9 cellular contexts compared by ENCODE assay signal in the genomic region with DNA sequence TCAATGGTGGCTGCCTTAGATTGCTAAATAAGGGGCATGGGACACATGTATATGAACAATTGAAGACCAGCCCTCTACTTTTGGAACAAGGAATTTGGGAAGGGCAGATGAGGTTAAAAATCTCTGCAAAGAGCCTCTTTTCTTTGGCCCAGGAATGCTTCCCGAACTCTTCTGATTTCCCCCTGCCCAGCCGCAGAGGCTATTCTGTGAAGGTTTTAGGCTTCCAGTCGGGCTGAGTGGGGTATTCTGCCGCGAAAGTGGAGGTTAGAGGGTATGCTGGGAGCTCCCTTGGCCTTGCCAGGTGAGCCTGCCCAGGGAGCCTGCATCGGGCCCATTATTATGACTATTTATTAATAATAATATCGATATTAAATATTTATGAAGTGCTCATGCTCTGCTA. TPM values are rescaled to one million over a fixed set of nuclear protein-coding genes. Genes with fewer than 3 reads are reported as not detected.
DNase-seq lines count a peak whose midpoint lies in the region; ATAC-seq, FAIRE-seq and TF ChIP-seq lines count a peak whose summit lies in the region.
"Had no signal": no experiment of that assay in that cellular context is flagged by ENCODE, and none has a peak within 500 bp of the region (broad histone marks: within the 10 kb centered on the region; RNA-seq: fewer than 3 reads in every experiment).

No MANE protein-coding gene starts in this region.

- H3K27me3 Mint-ChIP-seq in T-helper 1 cell treated with Interleukin-12 subunit alpha and Interleukin-12 subunit beta and Interleukin-4 antibody, amounts not matched to agents 30 μg/mL and 1 μg/mL, for 36 hours (ENCODE audit: low read depth) = no peaks in the 10 kb centered on the region

- WGBS in adrenal gland, 4 donors = 27 to 45% (median 28%) methylated on average over 6 to 7 of the region's 7 CpGs
- WGBS in HepG2 (ENCODE audit: low lambda C conversion rate) = 41% methylated on average over 7 of the region's 7 CpGs
- WGBS in suprapubic skin = 19% methylated on average over 7 of the region's 7 CpGs

- TF ChIP-seq CTCF in adrenal gland (IDR thresholded peaks at IDR 0.05) (no peak), HepG2 (CRISPR knock-in tag; IDR thresholded peaks at IDR 0.05) (no peak), suprapubic skin (IDR thresholded peaks at IDR 0.05) (no peak)

- H3K36me3 ChIP-seq in adrenal gland (replicated peaks in 1 of 2) (no peaks in the 10 kb centered on the region), HepG2 (replicated peaks in 1 of 2; ENCODE audit: control insufficient read depth in 1 of 2, insufficient read depth in 2 of 2, low read length in 2 of 2) (no peaks in the 10 kb centered on the region), suprapubic skin (no peaks in the 10 kb centered on the region)

- no peak for DNase-seq in T-helper 1 cell
- DNase-seq in adrenal gland = no peak
- DNase-seq in HepG2 (ENCODE audit: low spot score) = no peak
- no peak for DNase-seq in suprapubic skin (ENCODE audit: low spot score in 2 of 2)
- DNase-seq in dedifferentiated amniotic fluid mesenchymal stem cell (ENCODE audit: extremely low spot score) = no peak
- no peak for DNase-seq in SHP77 treated with DMSO at 0.1 percent for 48 hours (lab: John Stamatoyannopoulos, UW)

- no peaks in the 10 kb centered on the region for H3K36me3 Mint-ChIP-seq in T-helper 1 cell treated with Interleukin-12 subunit alpha and Interleukin-12 subunit beta and Interleukin-4 antibody, amounts not matched to agents 30 μg/mL and 1 μg/mL, for 36 hours (ENCODE audit: low read depth)

- H3K27me3 ChIP-seq in adrenal gland = no peaks in the 10 kb centered on the region
- H3K27me3 ChIP-seq in HepG2 (ENCODE audit: control insufficient read depth in 1 of 2, insufficient read depth in 2 of 2, low read length in 2 of 2) = no peaks in the 10 kb centered on the region; a peak in 1 of 5 replicates
- no peaks in the 10 kb centered on the region for H3K27me3 ChIP-seq in suprapubic skin

- H2AFZ ChIP-seq in HepG2 (ENCODE audit: low read length) = no peak overlapping the region

- no TSS peak for BruUV-seq in HepG2 (replicated peaks; lab: Mats Ljungman, UMichigan)

- TF ChIP-seq POLR2A in adrenal gland (IDR thresholded peaks at IDR 0.05) (no peak), HepG2 (IDR thresholded peaks at IDR 0.05; ENCODE audit: insufficient read depth in 1 of 2, low read depth in 2 of 2, low read length in 2 of 2) (no peak), suprapubic skin (IDR thresholded peaks at IDR 0.05) (no peak)

- no peak overlapping the region for H3K9ac ChIP-seq in HepG2 (ENCODE audit: insufficient read depth, low read depth, low read length)

- in situ Hi-C loops in HepG2 (cut with HindIII; ENCODE audit: extremely low pct_ligation_motif_present, low pct_unique_long_range_greater_than_20kb) = no loop called here

- TF ChIP-seq RAD21 in HepG2 (CRISPR knock-in tag; IDR thresholded peaks at IDR 0.05) = no peak

- H4K20me1 ChIP-seq in HepG2 (ENCODE audit: insufficient read depth, low read length) = no peaks in the 10 kb centered on the region

- peak overlapping the region in 2 of 4 donors; percentile 86 to 97 for H3K4me3 ChIP-seq in adrenal gland
- H3K4me3 ChIP-seq in HepG2 (replicated peaks in 1 of 3; ENCODE audit: insufficient read depth in 1 of 3, low read depth in 2 of 3, low read length in 3 of 3) = peak overlapping the region; percentile 71 to 79 (median 73); a peak in 4 of 6 replicates
- H3K4me3 ChIP-seq in suprapubic skin = peak overlapping the region; percentile 96

- no peaks in the 10 kb centered on the region for H3K9me3 Mint-ChIP-seq in T-helper 1 cell treated with Interleukin-12 subunit alpha and Interleukin-12 subunit beta and Interleukin-4 antibody, amounts not matched to agents 30 μg/mL and 1 μg/mL, for 36 hours

- H3K4me2 ChIP-seq in HepG2 (ENCODE audit: low read depth, low read length) = peak overlapping the region; percentile 75

- H3K79me2 ChIP-seq in HepG2 (ENCODE audit: insufficient read depth, low read length) = no peaks in the 10 kb centered on the region

- peak overlapping the region; percentile 57 for H3K4me3 Mint-ChIP-seq in T-helper 1 cell treated with Interleukin-12 subunit alpha and Interleukin-12 subunit beta and Interleukin-4 antibody, amounts not matched to agents 30 μg/mL and 1 μg/mL, for 36 hours

- no peaks in the 10 kb centered on the region for H3K9me3 ChIP-seq in adrenal gland (replicated peaks in 1 of 3)
- no peaks in the 10 kb centered on the region for H3K9me3 ChIP-seq in HepG2 (ENCODE audit: low read length)
- no peaks in the 10 kb centered on the region for H3K9me3 ChIP-seq in suprapubic skin

- H3K4me1 Mint-ChIP-seq in T-helper 1 cell treated with Interleukin-12 subunit alpha and Interleukin-12 subunit beta and Interleukin-4 antibody, amounts not matched to agents 30 μg/mL and 1 μg/mL, for 36 hours (ENCODE audit: low read depth) = peaks cover 13% of the 10 kb centered on the region

- intact Hi-C loops in adrenal gland (cut with DNase I) = no loop called here
- intact Hi-C loops in HepG2 (cut with micrococcal nuclease; ENCODE audit: unreplicated experiment) = no loop called here

- H3K4me1 ChIP-seq in adrenal gland (replicated peaks in 1 of 2) (peaks cover 4 to 21% of the 10 kb centered on the region in 2 donors), HepG2 (ENCODE audit: insufficient read depth, low read length) (peaks cover 16% of the 10 kb centered on the region), suprapubic skin (peaks cover 22% of the 10 kb centered on the region)

- TF ChIP-seq EP300 in HepG2 (IDR thresholded peaks at IDR 0.05; ENCODE audit: low read depth in 2 of 2, low read length in 2 of 2) (no peak), HepG2 (CRISPR knock-in tag; IDR thresholded peaks at IDR 0.05; ENCODE audit: borderline replicate concordance) (no peak), suprapubic skin (IDR thresholded peaks at IDR 0.05) (no peak)

- CTCF ChIA-PET in HepG2 (lab: Yijun Ruan, JAX; ENCODE audit: low intra/inter-chr PET ratio, low total read pairs) = no interaction called here

- no peak overlapping the region for H3K27ac Mint-ChIP-seq in T-helper 1 cell treated with Interleukin-12 subunit alpha and Interleukin-12 subunit beta and Interleukin-4 antibody, amounts not matched to agents 30 μg/mL and 1 μg/mL, for 36 hours

- H3K27ac ChIP-seq in adrenal gland = peak overlapping the region in 3 of 5 donors; percentile 95 to 96 (median 95)
- H3K27ac ChIP-seq in HepG2 (ENCODE audit: extremely low read length, insufficient read depth, low read length) = no peak overlapping the region
- H3K27ac ChIP-seq in suprapubic skin = peak overlapping the region; percentile 99
- H3K27ac ChIP-seq: C4-2B had no signal

- POLR2A ChIA-PET in HepG2 (lab: Yijun Ruan, JAX) = interaction anchor here (1.1 to 2.6 kb wide), 4 partner anchors 12 to 452 kb away, joined by 3 to 15 read pairs (median 4); a partner anchor contains a TSS

- FAIRE-seq in HepG2 (lab: Jason Lieb, UNC) = no peak

- ATAC-seq in HepG2 (no peak), GM18873 (IDR thresholded peaks at IDR 0.05; ENCODE audit: low FRiP score, unreplicated experiment) (no peak)

RNA-seq across cellular contexts. Expression of a gene that starts 1.2 kb away (rescaled TPM):
- total RNA-seq in adrenal gland (10 to 100 TPM in 4 of 8 donors, 1 to 10 TPM in 4; 3.4 to 19.3 (median 10.6) TPM), HepG2 (2016; rRNA removed; fragmentation: Illumina TruSeq; extraction: Trizol) (0.41 and 0.51 TPM in 2 replicates), suprapubic skin (10 to 100 TPM in 2 of 4 donors, 1 to 10 TPM in 2; 9.4 to 36.5 (median 13.6) TPM)
- polyA plus RNA-seq in adrenal gland (10 to 100 TPM in 2 of 3 donors, 1 to 10 TPM in 1; 2.2 to 18.2 (median 16.9) TPM), HepG2 (2011; rRNA removed) (0.48 and 1.4 TPM in 2 replicates)
- total RNA-seq in HepG2 (2016; cell fraction: cytosol; rRNA removed; fragmentation: Illumina TruSeq; extraction: Trizol; ENCODE audit: low read depth) = 0.10 TPM in 1 of 2 replicates, not detected in the other
- 0.63 TPM in 1 of 2 replicates, not detected in the other for total RNA-seq in HepG2 (2016; cell fraction: insoluble cytoplasmic fraction; rRNA removed; fragmentation: Illumina TruSeq; extraction: Trizol)
- 0.45 and 0.59 TPM in 2 replicates for total RNA-seq in HepG2 (2016; cell fraction: membrane; rRNA removed; fragmentation: Illumina TruSeq; extraction: Trizol)
- 0.34 and 0.47 TPM in 2 replicates for total RNA-seq in HepG2 (2016; cell fraction: nucleus; rRNA removed; fragmentation: Illumina TruSeq; extraction: Trizol)
- 0.23 and 0.44 TPM in 2 replicates for polyA plus RNA-seq in HepG2 (2011; cell fraction: cytosol; rRNA removed)
- 1.5 and 1.8 TPM in 2 replicates for polyA plus RNA-seq in HepG2 (2011; cell fraction: nucleus; rRNA removed)
- 0.42 and 0.75 TPM in 2 replicates for polyA plus RNA-seq in HepG2 (2012)
- polyA plus RNA-seq in HepG2 (2016; cell fraction: cytosol; fragmentation: Illumina TruSeq; extraction: Trizol; ENCODE audit: low read depth) = 0.07 and 0.41 TPM in 2 replicates
- polyA plus RNA-seq in HepG2 (2016; cell fraction: insoluble cytoplasmic fraction; fragmentation: Illumina TruSeq; extraction: Trizol; ENCODE audit: low read depth) = 0.44 and 0.77 TPM in 2 replicates
- 0.98 and 1.3 TPM in 2 replicates for polyA plus RNA-seq in HepG2 (2016; cell fraction: membrane; fragmentation: Illumina TruSeq; extraction: Trizol; ENCODE audit: low read depth)
- 0.45 and 1.2 TPM in 2 replicates for polyA plus RNA-seq in HepG2 (2016; cell fraction: nucleus; fragmentation: Illumina TruSeq; extraction: Trizol; ENCODE audit: insufficient read depth, low read depth)
- polyA minus RNA-seq in HepG2 (2011; rRNA and poly(A)+ RNA removed; ENCODE audit: low replicate concordance) = 0.22 and 7.6 TPM in 2 replicates
- polyA minus RNA-seq in HepG2 (2011; cell fraction: cytosol; rRNA and poly(A)+ RNA removed) = not detected in 2 replicates
- 0.52 and 1.5 TPM in 2 replicates for polyA minus RNA-seq in HepG2 (2011; cell fraction: nucleus; rRNA and poly(A)+ RNA removed)

RNA-seq across cellular contexts. Expression of a gene that starts 22.0 kb away (rescaled TPM):
- total RNA-seq in adrenal gland (100 to 1,000 TPM; 146 to 454 (median 233) TPM), HepG2 (2016; rRNA removed; fragmentation: Illumina TruSeq; extraction: Trizol) (64.5 and 84.2 TPM in 2 replicates), suprapubic skin (100 to 1,000 TPM; 232 to 396 (median 260) TPM)
- polyA plus RNA-seq in adrenal gland (100 to 1,000 TPM in 2 of 3 donors, 10 to 100 TPM in 1; 85.8 to 279 (median 116) TPM), HepG2 (2011; rRNA removed) (222 and 258 TPM in 2 replicates)
- total RNA-seq in HepG2 (2016; cell fraction: cytosol; rRNA removed; fragmentation: Illumina TruSeq; extraction: Trizol; ENCODE audit: low read depth) = 15.2 and 15.6 TPM in 2 replicates
- 65.9 and 90.3 TPM in 2 replicates for total RNA-seq in HepG2 (2016; cell fraction: insoluble cytoplasmic fraction; rRNA removed; fragmentation: Illumina TruSeq; extraction: Trizol)
- total RNA-seq in HepG2 (2016; cell fraction: membrane; rRNA removed; fragmentation: Illumina TruSeq; extraction: Trizol) = 34.3 and 38.1 TPM in 2 replicates
- total RNA-seq in HepG2 (2016; cell fraction: nucleus; rRNA removed; fragmentation: Illumina TruSeq; extraction: Trizol) = 34.2 and 36.6 TPM in 2 replicates
- 182 and 210 TPM in 2 replicates for polyA plus RNA-seq in HepG2 (2011; cell fraction: cytosol; rRNA removed)
- polyA plus RNA-seq in HepG2 (2011; cell fraction: nucleus; rRNA removed) = 87.4 and 88.0 TPM in 2 replicates
- polyA plus RNA-seq in HepG2 (2012) = 76.2 and 108 TPM in 2 replicates
- polyA plus RNA-seq in HepG2 (2016; cell fraction: cytosol; fragmentation: Illumina TruSeq; extraction: Trizol; ENCODE audit: low read depth) = 19.8 and 24.2 TPM in 2 replicates
- polyA plus RNA-seq in HepG2 (2016; cell fraction: insoluble cytoplasmic fraction; fragmentation: Illumina TruSeq; extraction: Trizol; ENCODE audit: low read depth) = 145 and 157 TPM in 2 replicates
- polyA plus RNA-seq in HepG2 (2016; cell fraction: membrane; fragmentation: Illumina TruSeq; extraction: Trizol; ENCODE audit: low read depth) = 33.9 and 34.4 TPM in 2 replicates
- 65.7 and 66.4 TPM in 2 replicates for polyA plus RNA-seq in HepG2 (2016; cell fraction: nucleus; fragmentation: Illumina TruSeq; extraction: Trizol; ENCODE audit: insufficient read depth, low read depth)
- 262 and 758 TPM in 2 replicates for polyA minus RNA-seq in HepG2 (2011; rRNA and poly(A)+ RNA removed; ENCODE audit: low replicate concordance)
- polyA minus RNA-seq in HepG2 (2011; cell fraction: cytosol; rRNA and poly(A)+ RNA removed) = 51.4 and 56.4 TPM in 2 replicates
- 56.5 and 81.8 TPM in 2 replicates for polyA minus RNA-seq in HepG2 (2011; cell fraction: nucleus; rRNA and poly(A)+ RNA removed)

RNA-seq across cellular contexts. Expression of a gene that starts 43.7 kb away (rescaled TPM):
- total RNA-seq in adrenal gland = 10 to 100 TPM in 7 of 8 donors, 1 to 10 TPM in 1; 9.4 to 28.5 (median 20.1) TPM
- 10 to 100 TPM; 11.1 to 28.7 (median 11.5) TPM for polyA plus RNA-seq in adrenal gland
- 10.0 and 17.4 TPM in 2 replicates for total RNA-seq in HepG2 (2016; rRNA removed; fragmentation: Illumina TruSeq; extraction: Trizol)
- 3.0 and 4.3 TPM in 2 replicates for total RNA-seq in HepG2 (2016; cell fraction: cytosol; rRNA removed; fragmentation: Illumina TruSeq; extraction: Trizol; ENCODE audit: low read depth)
- 9.8 and 15.5 TPM in 2 replicates for total RNA-seq in HepG2 (2016; cell fraction: insoluble cytoplasmic fraction; rRNA removed; fragmentation: Illumina TruSeq; extraction: Trizol)
- total RNA-seq in HepG2 (2016; cell fraction: membrane; rRNA removed; fragmentation: Illumina TruSeq; extraction: Trizol) = 5.3 and 5.4 TPM in 2 replicates
- total RNA-seq in HepG2 (2016; cell fraction: nucleus; rRNA removed; fragmentation: Illumina TruSeq; extraction: Trizol) = 8.8 and 11.1 TPM in 2 replicates
- polyA plus RNA-seq in HepG2 (2011; rRNA removed) = 5.7 and 7.6 TPM in 2 replicates
- polyA plus RNA-seq in HepG2 (2011; cell fraction: cytosol; rRNA removed) = 3.4 and 5.0 TPM in 2 replicates
- polyA plus RNA-seq in HepG2 (2011; cell fraction: nucleus; rRNA removed) = 3.2 and 4.1 TPM in 2 replicates
- 9.7 and 12.0 TPM in 2 replicates for polyA plus RNA-seq in HepG2 (2012)
- polyA plus RNA-seq in HepG2 (2016; cell fraction: cytosol; fragmentation: Illumina TruSeq; extraction: Trizol; ENCODE audit: low read depth) = 1.1 and 1.2 TPM in 2 replicates
- 27.1 and 28.3 TPM in 2 replicates for polyA plus RNA-seq in HepG2 (2016; cell fraction: insoluble cytoplasmic fraction; fragmentation: Illumina TruSeq; extraction: Trizol; ENCODE audit: low read depth)
- polyA plus RNA-seq in HepG2 (2016; cell fraction: membrane; fragmentation: Illumina TruSeq; extraction: Trizol; ENCODE audit: low read depth) = 5.2 and 5.6 TPM in 2 replicates
- 17.1 and 17.2 TPM in 2 replicates for polyA plus RNA-seq in HepG2 (2016; cell fraction: nucleus; fragmentation: Illumina TruSeq; extraction: Trizol; ENCODE audit: insufficient read depth, low read depth)
- polyA minus RNA-seq in HepG2 (2011; rRNA and poly(A)+ RNA removed; ENCODE audit: low replicate concordance) = 3.8 and 10.5 TPM in 2 replicates
- polyA minus RNA-seq in HepG2 (2011; cell fraction: cytosol; rRNA and poly(A)+ RNA removed) = 4.2 and 4.7 TPM in 2 replicates
- polyA minus RNA-seq in HepG2 (2011; cell fraction: nucleus; rRNA and poly(A)+ RNA removed) = 7.3 and 8.1 TPM in 2 replicates
- 10 to 100 TPM; 15.0 to 24.2 (median 18.8) TPM for total RNA-seq in suprapubic skin

RNA-seq across cellular contexts. Expression of a gene that starts 53.6 kb away (rescaled TPM):
- total RNA-seq in adrenal gland (10 to 100 TPM in 6 of 8 donors, 1 to 10 TPM in 2; 2.7 to 32.6 (median 14.7) TPM), HepG2 (2016; rRNA removed; fragmentation: Illumina TruSeq; extraction: Trizol) (9.2 and 9.4 TPM in 2 replicates), suprapubic skin (10 to 100 TPM; 31.6 to 68.7 (median 46.8) TPM)
- polyA plus RNA-seq in adrenal gland (10 to 100 TPM in 1 of 3 donors, 1 to 10 TPM in 2; 6.0 to 10.9 (median 9.9) TPM), HepG2 (2011; rRNA removed) (9.0 and 9.2 TPM in 2 replicates)
- total RNA-seq in HepG2 (2016; cell fraction: cytosol; rRNA removed; fragmentation: Illumina TruSeq; extraction: Trizol; ENCODE audit: low read depth) = 8.8 and 9.7 TPM in 2 replicates
- total RNA-seq in HepG2 (2016; cell fraction: insoluble cytoplasmic fraction; rRNA removed; fragmentation: Illumina TruSeq; extraction: Trizol) = 9.1 and 13.6 TPM in 2 replicates
- 14.6 and 18.5 TPM in 2 replicates for total RNA-seq in HepG2 (2016; cell fraction: membrane; rRNA removed; fragmentation: Illumina TruSeq; extraction: Trizol)
- total RNA-seq in HepG2 (2016; cell fraction: nucleus; rRNA removed; fragmentation: Illumina TruSeq; extraction: Trizol) = 7.2 and 9.3 TPM in 2 replicates
- polyA plus RNA-seq in HepG2 (2011; cell fraction: cytosol; rRNA removed) = 6.6 and 9.5 TPM in 2 replicates
- 2.7 and 5.8 TPM in 2 replicates for polyA plus RNA-seq in HepG2 (2011; cell fraction: nucleus; rRNA removed)
- polyA plus RNA-seq in HepG2 (2012) = 4.8 and 5.7 TPM in 2 replicates
- 18.2 and 25.0 TPM in 2 replicates for polyA plus RNA-seq in HepG2 (2016; cell fraction: cytosol; fragmentation: Illumina TruSeq; extraction: Trizol; ENCODE audit: low read depth)
- polyA plus RNA-seq in HepG2 (2016; cell fraction: insoluble cytoplasmic fraction; fragmentation: Illumina TruSeq; extraction: Trizol; ENCODE audit: low read depth) = 16.4 and 20.9 TPM in 2 replicates
- polyA plus RNA-seq in HepG2 (2016; cell fraction: membrane; fragmentation: Illumina TruSeq; extraction: Trizol; ENCODE audit: low read depth) = 27.7 and 33.2 TPM in 2 replicates
- 13.7 and 15.1 TPM in 2 replicates for polyA plus RNA-seq in HepG2 (2016; cell fraction: nucleus; fragmentation: Illumina TruSeq; extraction: Trizol; ENCODE audit: insufficient read depth, low read depth)
- polyA minus RNA-seq in HepG2 (2011; rRNA and poly(A)+ RNA removed; ENCODE audit: low replicate concordance) = 6.2 and 13.0 TPM in 2 replicates
- polyA minus RNA-seq in HepG2 (2011; cell fraction: cytosol; rRNA and poly(A)+ RNA removed) = 1.6 and 1.8 TPM in 2 replicates
- polyA minus RNA-seq in HepG2 (2011; cell fraction: nucleus; rRNA and poly(A)+ RNA removed) = 3.0 and 3.2 TPM in 2 replicates
